ENCODE assay signal across 26 cellular contexts in genomic region chr7:151834281-151835035, GRCh38.
"Had no signal": no experiment of that assay in that cellular context is flagged by ENCODE, and none has a peak within 500 bp of the region (broad histone marks: within the 10 kb centered on the region; RNA-seq: fewer than 3 reads in every experiment).

No MANE protein-coding gene starts in this region.

- H3K36me3 ChIP-seq: cardiac muscle cell, left ventricle myocardium inferior, neutrophil, ovary, upper lobe of left lung had no signal

- H3K27me3 Mint-ChIP-seq: activated naive CD8-positive, alpha-beta T cell treated with anti-CD3 and anti-CD28 coated beads, Interleukin-2, amount 50 U/mL, for 24 hours; effector memory CD8-positive, alpha-beta T cell; natural killer cell treated with Interleukin-12 subunit alpha and Interleukin-12 subunit beta and Interleukin-15 and Interleukin-18, amount 100 ng/mL, for 72 hours had no signal

- H3K36me3 Mint-ChIP-seq: natural killer cell treated with Interleukin-12 subunit alpha and Interleukin-12 subunit beta and Interleukin-15 and Interleukin-18, amount 100 ng/mL, for 72 hours; WTC11 had no signal

- H3K27me3 ChIP-seq: body of pancreas, cardiac muscle cell, dorsolateral prefrontal cortex, hepatocyte, ovary, upper lobe of left lung had no signal

- H3K9me3 ChIP-seq: body of pancreas, left ventricle myocardium inferior, neutrophil, ovary, psoas muscle, upper lobe of left lung had no signal

- DNase-seq: activated CD4-positive, alpha-beta T cell treated with anti-CD3 and anti-CD28 coated beads for 48 hours; activated effector memory CD4-positive, alpha-beta T cell treated with Interleukin-2 at 50 U/mL for 16 hours; activated naive CD4-positive, alpha-beta T cell treated with anti-CD3 and anti-CD28 coated beads, Interleukin-2, amount 50 U/mL, for 16 hours; activated naive CD8-positive, alpha-beta T cell treated with anti-CD3 and anti-CD28 coated beads, Interleukin-2, amount 50 U/mL, for 24 hours; activated T-cell treated with anti-CD3 and anti-CD28 coated beads, Interleukin-2, amount 50 U/mL, for 48 hours; anterior cingulate cortex; body of pancreas; effector memory CD8-positive, alpha-beta T cell; glutamatergic neuron; immature natural killer cell; kidney glomerular epithelial cell; left ventricle myocardium inferior; ovary; stimulated activated CD4-positive, alpha-beta T cell treated with anti-CD3 and anti-CD28 coated beads, Interleukin-4, amount 100 ng/mL, for 24 hours; stimulated activated naive CD8-positive, alpha-beta T cell treated with anti-CD3 and anti-CD28 coated beads, Interleukin-15, Interleukin-2, amounts not matched to agents 100 U/mL and 50 U/mL, for 24 hours; T1000; upper lobe of left lung had no signal

- H3K4me1 ChIP-seq: left ventricle myocardium inferior, psoas muscle had no signal

- H3K9me3 Mint-ChIP-seq: activated naive CD8-positive, alpha-beta T cell treated with anti-CD3 and anti-CD28 coated beads, Interleukin-2, amount 50 U/mL, for 24 hours; effector memory CD8-positive, alpha-beta T cell; immature natural killer cell; natural killer cell treated with Interleukin-12 subunit alpha and Interleukin-12 subunit beta and Interleukin-15 and Interleukin-18, amount 100 ng/mL, for 72 hours; WTC11 had no signal

- ATAC-seq: activated naive CD8-positive, alpha-beta T cell treated with anti-CD3 and anti-CD28 coated beads, Interleukin-2, amount 50 U/mL, for 24 hours; body of pancreas; effector memory CD8-positive, alpha-beta T cell; esophagus mucosa; natural killer cell treated with Interleukin-12 subunit alpha and Interleukin-12 subunit beta and Interleukin-15 and Interleukin-18, amount 100 ng/mL, for 72 hours; psoas muscle; right cardiac atrium; stimulated activated naive CD8-positive, alpha-beta T cell treated with anti-CD3 and anti-CD28 coated beads, Interleukin-15, Interleukin-2, amounts not matched to agents 100 U/mL and 50 U/mL, for 24 hours; WTC11 had no signal

- H3K4me3 Mint-ChIP-seq: activated naive CD8-positive, alpha-beta T cell treated with anti-CD3 and anti-CD28 coated beads, Interleukin-2, amount 50 U/mL, for 24 hours; effector memory CD8-positive, alpha-beta T cell; immature natural killer cell; natural killer cell treated with Interleukin-12 subunit alpha and Interleukin-12 subunit beta and Interleukin-15 and Interleukin-18, amount 100 ng/mL, for 72 hours; WTC11 had no signal

- H3K27ac ChIP-seq: body of pancreas, cardiac muscle cell, dorsolateral prefrontal cortex, hepatocyte, left ventricle myocardium inferior, neutrophil, ovary, psoas muscle, upper lobe of left lung had no signal

- H3K27ac Mint-ChIP-seq: activated naive CD8-positive, alpha-beta T cell treated with anti-CD3 and anti-CD28 coated beads, Interleukin-2, amount 50 U/mL, for 24 hours; WTC11 had no signal

- H3K4me3 ChIP-seq: body of pancreas, cardiac muscle cell, dorsolateral prefrontal cortex, hepatocyte, left ventricle myocardium inferior, ovary, psoas muscle, upper lobe of left lung had no signal
